ENCODE assay signal across 5 cellular contexts in genomic region chr13:99143904-99144303, GRCh38.
"Had no signal": no experiment of that assay in that cellular context is flagged by ENCODE, and none has a peak within 500 bp of the region (broad histone marks: within the 10 kb centered on the region; RNA-seq: fewer than 3 reads in every experiment).

No MANE protein-coding gene starts in this region.

- H3K4me3 ChIP-seq: GM23338 had no signal

- H3K4me2 ChIP-seq: GM23338 had no signal

- DNase-seq: H9, HCEC 1CT, IMR-90, KG1 had no signal

- H2AFZ ChIP-seq: GM23338 had no signal

- ATAC-seq: GM23338 had no signal
